Comparison of ENCODE assay signal across 8 cellular contexts in genomic region chr15:50876989-50877360, GRCh38. TPM values are rescaled to one million over a fixed set of nuclear protein-coding genes. Genes with fewer than 3 reads are reported as not detected.
DNase-seq lines count a peak whose midpoint lies in the region; ATAC-seq and TF ChIP-seq lines count a peak whose summit lies in the region.

No MANE protein-coding gene starts in this region.

- TF ChIP-seq POLR2A in uterus (IDR thresholded peaks at IDR 0.05), result no peak

- H3K27me3 ChIP-seq in psoas muscle (ENCODE audit: insufficient read depth in 3 of 3, low read length in 2 of 3) (no peaks in the 10 kb centered on the region), uterus (no peaks in the 10 kb centered on the region)

- H3K36me3 ChIP-seq in psoas muscle (ENCODE audit: insufficient read depth in 1 of 2, low read depth in 1 of 2), result no peaks in the 10 kb centered on the region
- no peaks in the 10 kb centered on the region for H3K36me3 ChIP-seq in uterus

- DNase-seq in GM03348 (ENCODE audit: low spot score), result peak; percentile 89
- peak; percentile 24 for DNase-seq in NCI-H1092 (lab: John Stamatoyannopoulos, UW)
- peak; percentile 50 for DNase-seq in T follicular helper cell (ENCODE audit: low read depth)
- peak; percentile 92 for DNase-seq in amniotic epithelial cell (ENCODE audit: low read depth)
- DNase-seq in left ventricle myocardium superior, result peak; percentile 38
- DNase-seq in psoas muscle, result peak in 1 of 2 donors; percentile 29
- DNase-seq in uterus, result peak; percentile 75 to 76

- TF ChIP-seq CTCF in psoas muscle (IDR thresholded peaks at IDR 0.05) (peak; percentile 97), uterus (IDR thresholded peaks at IDR 0.05) (peak; percentile 92 to 96 (median 94))

- 0 to 1% (median 1%) methylated on average over 8 of the region's 8 CpGs for WGBS in psoas muscle, 3 donors

- H3K4me1 ChIP-seq in psoas muscle, result peaks cover 11% of the 10 kb centered on the region
- H3K4me1 ChIP-seq in uterus, result no peaks in the 10 kb centered on the region

- H3K4me3 ChIP-seq in psoas muscle (peak overlapping the region; percentile 58), uterus (no peak overlapping the region)

- H3K9me3 ChIP-seq in psoas muscle (no peaks in the 10 kb centered on the region), uterus (no peaks in the 10 kb centered on the region)

- H3K27ac ChIP-seq in psoas muscle (peak overlapping the region; percentile 58), uterus (peak overlapping the region; percentile 44 to 66)

- ATAC-seq in left ventricle myocardium superior (peak; percentile 70), psoas muscle (peak; percentile 75 to 90 (median 81)), HG03139 (IDR thresholded peaks at IDR 0.05; ENCODE audit: unreplicated experiment) (no peak)

- intact Hi-C loops in left ventricle myocardium superior (cut with micrococcal nuclease), result loop anchor here (5.0 to 10.0 kb wide), 2 partner anchors 122 to 200 kb away; no protein-coding TSS in a partner anchor
- intact Hi-C loops in psoas muscle (cut with DNase I), result loop anchor here (2.0 to 5.0 kb wide), 4 partner anchors 112 to 205 kb away; partner anchors contain the start of genes SPPL2A (in 1 of the 2) and TRPM7 (in 1 of the 2)
- intact Hi-C loops in uterus (cut with DNase I; ENCODE audit: low total_unique reads), result no loop called here

RNA-seq across cellular contexts. Expression of gene AP4E1, which starts 31.5 kb away (rescaled TPM):
- total RNA-seq in left ventricle myocardium superior (7.1 TPM), psoas muscle (10 to 100 TPM; 10.1 to 16.6 (median 13.2) TPM), uterus (10 to 100 TPM in 2 of 4 donors, 1 to 10 TPM in 2; 4.1 to 20.5 (median 12.3) TPM)
- polyA plus RNA-seq in psoas muscle, result 10 to 100 TPM in 1 of 3 donors, 1 to 10 TPM in 2; 4.4 to 13.8 (median 4.9) TPM
